ENCODE assay signal across 15 cellular contexts in the genomic region with DNA sequence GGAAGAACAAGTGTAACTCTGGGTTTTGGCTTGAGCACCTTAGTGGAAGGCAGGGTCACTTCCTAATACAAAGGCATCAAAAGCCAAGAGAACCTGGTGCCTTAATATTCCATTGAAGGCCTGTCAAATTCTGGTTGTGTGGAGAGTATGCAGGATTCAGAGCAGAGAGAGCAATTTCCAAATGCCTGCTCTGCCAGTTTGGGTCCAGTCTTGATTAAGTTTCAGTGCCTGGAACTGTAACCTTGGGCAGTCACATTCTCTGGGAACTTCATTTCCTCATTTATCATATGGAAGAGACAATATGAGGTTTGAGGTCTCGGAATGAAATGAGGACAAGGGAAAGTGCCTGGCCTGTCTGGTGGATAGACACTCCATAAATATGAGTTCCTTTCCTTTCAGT.
DNase-seq lines count a peak whose midpoint lies in the region; ATAC-seq and TF ChIP-seq lines count a peak whose summit lies in the region.
"Had no signal": no experiment of that assay in that cellular context is flagged by ENCODE, and none has a peak within 500 bp of the region (broad histone marks: within the 10 kb centered on the region; RNA-seq: fewer than 3 reads in every experiment).

No MANE protein-coding gene starts in this region.

- ATAC-seq in T-helper 17 cell (no peak), GM21423 (IDR thresholded peaks at IDR 0.05; ENCODE audit: unreplicated experiment) (no peak), HG02973 (IDR thresholded peaks at IDR 0.05; ENCODE audit: unreplicated experiment) (no peak)

- H3K9me3 ChIP-seq in BLaER1 treated with 17β-estradiol and CSF1 and Interleukin-3, amounts not matched to agents 10 nM and 100 nM (replicated peaks in 1 of 11), result no peaks in the 10 kb centered on the region
- H3K9me3 ChIP-seq in T-helper 17 cell (ENCODE audit: control insufficient read depth, low read length, poor library complexity, severe bottlenecking), result no peaks in the 10 kb centered on the region
- H3K9me3 ChIP-seq: HAP-1 had no signal

- peaks cover 12 to 22% (median 21%) of the 10 kb centered on the region in 10 experiments; a peak in 19 of 20 replicates for H3K4me1 ChIP-seq in BLaER1 treated with 17β-estradiol and CSF1 and Interleukin-3, amounts not matched to agents 10 nM and 100 nM
- H3K4me1 ChIP-seq: HAP-1 had no signal

- no peak overlapping the region for H3K9ac ChIP-seq in BLaER1 treated with 17β-estradiol and CSF1 and Interleukin-3, amounts not matched to agents 10 nM and 100 nM

- no peaks in the 10 kb centered on the region for H3K27me3 Mint-ChIP-seq in T-helper 17 cell
- H3K27me3 Mint-ChIP-seq: CD4-positive, alpha-beta T cell had no signal

- H3K4me3 Mint-ChIP-seq in T-helper 17 cell, result no peak overlapping the region
- H3K4me3 Mint-ChIP-seq: CD14-positive monocyte; CD4-positive, alpha-beta T cell; HFFc6 had no signal

- no peak for TF ChIP-seq CTCF in 22Rv1 (IDR thresholded peaks at IDR 0.05)

- no peaks in the 10 kb centered on the region for H3K27me3 ChIP-seq in BLaER1 treated with 17β-estradiol and CSF1 and Interleukin-3, amounts not matched to agents 10 nM and 100 nM

- no peak for DNase-seq in T-helper 17 cell
- DNase-seq in DMS 273 treated with DMSO at 0.1 percent for 48 hours (lab: John Stamatoyannopoulos, UW), result no peak
- DNase-seq: CD4-positive, alpha-beta T cell; COR-L47; DMS79; EL; GF-D8; GOT3; HFFc6 had no signal

- no peaks in the 10 kb centered on the region for H3K36me3 ChIP-seq in BLaER1 treated with 17β-estradiol and CSF1 and Interleukin-3, amounts not matched to agents 10 nM and 100 nM
- H3K36me3 ChIP-seq: HAP-1 had no signal

- peak overlapping the region; percentile 73 for H3K27ac Mint-ChIP-seq in T-helper 17 cell
- H3K27ac Mint-ChIP-seq: CD14-positive monocyte; CD4-positive, alpha-beta T cell; HFFc6 had no signal

- peak overlapping the region; percentile 56 for H3K27ac ChIP-seq in 22Rv1
- H3K27ac ChIP-seq in BLaER1 treated with 17β-estradiol and CSF1 and Interleukin-3, amounts not matched to agents 10 nM and 100 nM, result no peak overlapping the region

- peak overlapping the region in 10 of 11 experiments; percentile 4 to 49 (median 16); a peak in 12 of 22 replicates for H3K4me2 ChIP-seq in BLaER1 treated with 17β-estradiol and CSF1 and Interleukin-3, amounts not matched to agents 10 nM and 100 nM

- H3K4me1 Mint-ChIP-seq in T-helper 17 cell, result peaks cover 7% of the 10 kb centered on the region
- H3K4me1 Mint-ChIP-seq: CD14-positive monocyte had no signal

- no peak overlapping the region for H3K4me3 ChIP-seq in BLaER1 treated with 17β-estradiol and CSF1 and Interleukin-3, amounts not matched to agents 10 nM and 100 nM
- H3K4me3 ChIP-seq: HAP-1 had no signal

- no peaks in the 10 kb centered on the region for H4K20me1 ChIP-seq in BLaER1 treated with 17β-estradiol and CSF1 and Interleukin-3, amounts not matched to agents 10 nM and 100 nM

- no peaks in the 10 kb centered on the region for H3K36me3 Mint-ChIP-seq in T-helper 17 cell (ENCODE audit: low read depth)
- H3K36me3 Mint-ChIP-seq: CD14-positive monocyte had no signal
